Comparison of ENCODE assay signal across 12 cellular contexts in the genomic region with DNA sequence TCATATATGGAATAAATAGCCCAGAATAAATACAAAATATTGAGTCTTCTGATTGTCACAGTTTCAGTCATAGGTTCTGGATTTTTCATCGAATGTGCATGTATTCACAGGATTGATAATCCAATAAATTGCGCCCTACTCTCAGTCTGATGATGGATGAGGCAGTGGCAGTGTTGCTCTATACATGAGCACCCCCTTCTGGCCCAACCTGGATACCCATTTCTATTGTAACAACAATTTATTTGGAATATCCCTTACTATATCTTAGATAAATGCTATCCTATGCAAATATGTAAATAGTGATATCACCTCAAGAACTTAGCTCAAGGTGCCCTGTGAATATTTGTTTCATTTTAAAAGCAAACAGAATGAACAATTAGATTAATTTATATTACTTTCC.
DNase-seq lines count a peak whose midpoint lies in the region; ATAC-seq and TF ChIP-seq lines count a peak whose summit lies in the region.
"Had no signal": no experiment of that assay in that cellular context is flagged by ENCODE, and none has a peak within 500 bp of the region (broad histone marks: within the 10 kb centered on the region; RNA-seq: fewer than 3 reads in every experiment).

No MANE protein-coding gene starts in this region.

- H3K9me3 ChIP-seq in transverse colon (no peaks in the 10 kb centered on the region), left lung (no peaks in the 10 kb centered on the region)
- H3K9me3 ChIP-seq: ascending aorta, vagina had no signal

- no peak for TF ChIP-seq EP300 in transverse colon (IDR thresholded peaks at IDR 0.05; ENCODE audit: low read depth)

- no peak for TF ChIP-seq POLR2A in transverse colon (IDR thresholded peaks at IDR 0.05)

- H3K27me3 ChIP-seq in transverse colon (no peaks in the 10 kb centered on the region), left lung (no peaks in the 10 kb centered on the region)
- H3K27me3 ChIP-seq: ascending aorta, vagina had no signal

- DNase-seq in DMS53 (lab: John Stamatoyannopoulos, UW) (peak; percentile 48), DMS53 treated with DMSO at 0.1 percent for 48 hours (lab: John Stamatoyannopoulos, UW; ENCODE audit: unreplicated experiment) (no peak), astrocyte of the spinal cord (ENCODE audit: low read depth, low spot score) (no peak), myocyte (ENCODE audit: low read depth) (peak; percentile 10), transverse colon (no peak), left lung (no peak), DMS153 treated with DMSO at 0.1 percent for 48 hours (lab: John Stamatoyannopoulos, UW; ENCODE audit: unreplicated experiment) (no peak)
- peak; percentile 1 for DNase-seq in Jurkat, Clone E6-1 (ENCODE audit: low read depth, low spot score)
- DNase-seq: stimulated activated CD4-positive, alpha-beta T cell treated with anti-CD3 and anti-CD28 coated beads, Interleukin-12 subunit alpha, Interleukin-12 subunit beta, amount 100 ng/mL, for 4 hours; T-helper 9 cell had no signal

- TF ChIP-seq CTCF in astrocyte of the spinal cord (IDR thresholded peaks at IDR 0.05; ENCODE audit: low read depth, low read length), result peak; percentile 29
- TF ChIP-seq CTCF in transverse colon (IDR thresholded peaks at IDR 0.05), result peak in 2 of 5 experiments; percentile 17 to 25
- TF ChIP-seq CTCF in left lung (IDR thresholded peaks at IDR 0.05), result no peak

- H3K4me1 ChIP-seq in transverse colon, result no peaks in the 10 kb centered on the region
- no peaks in the 10 kb centered on the region for H3K4me1 ChIP-seq in left lung
- H3K4me1 ChIP-seq: ascending aorta, vagina had no signal

- in situ Hi-C loops in astrocyte of the spinal cord (cut with HindIII; ENCODE audit: low sequenced_read_pairs) (no loop called here), transverse colon (cut with MboI; ENCODE audit: low pct_ligation_motif_present in 1 of 4, low pct_unique_long_range_greater_than_20kb in 1 of 4, low sequenced_read_pairs in 3 of 4) (no loop called here)

- WGBS in transverse colon (ENCODE audit: low coverage in 1 of 2), 2 donors, result 67 to 72% methylated on average over 2 of the region's 2 CpGs

- H3K4me3 ChIP-seq in Jurkat, Clone E6-1 (ENCODE audit: low read length), result no peak overlapping the region
- H3K4me3 ChIP-seq in astrocyte of the spinal cord (ENCODE audit: low read depth, low read length), result no peak overlapping the region
- no peak overlapping the region for H3K4me3 ChIP-seq in transverse colon
- no peak overlapping the region for H3K4me3 ChIP-seq in left lung
- H3K4me3 ChIP-seq: ascending aorta, vagina had no signal

- H3K36me3 ChIP-seq in transverse colon (no peaks in the 10 kb centered on the region), left lung (no peaks in the 10 kb centered on the region)
- H3K36me3 ChIP-seq: ascending aorta, vagina had no signal

- intact Hi-C loops in transverse colon (cut with DNase I; ENCODE audit: low total_unique reads) (no loop called here), left lung (cut with DNase I) (no loop called here)

- H3K27ac ChIP-seq in transverse colon (no peak overlapping the region), left lung (no peak overlapping the region)
- H3K27ac ChIP-seq: ascending aorta, vagina had no signal

- no peak for ATAC-seq in left lung

Comparison
In these comparisons a context has a peak if more than half of its experiments do, and no peak if none do; other contexts are left out.
1. DNase-seq: peak in DMS53 (single experiment), Jurkat, Clone E6-1 (single experiment) and myocyte (single experiment); none in DMS53 treated with DMSO at 0.1 percent for 48 hours (single experiment), astrocyte of the spinal cord (single experiment), transverse colon (single experiment), left lung (0 of 2) and DMS153 treated with DMSO at 0.1 percent for 48 hours (single experiment).